In the genomic region with DNA sequence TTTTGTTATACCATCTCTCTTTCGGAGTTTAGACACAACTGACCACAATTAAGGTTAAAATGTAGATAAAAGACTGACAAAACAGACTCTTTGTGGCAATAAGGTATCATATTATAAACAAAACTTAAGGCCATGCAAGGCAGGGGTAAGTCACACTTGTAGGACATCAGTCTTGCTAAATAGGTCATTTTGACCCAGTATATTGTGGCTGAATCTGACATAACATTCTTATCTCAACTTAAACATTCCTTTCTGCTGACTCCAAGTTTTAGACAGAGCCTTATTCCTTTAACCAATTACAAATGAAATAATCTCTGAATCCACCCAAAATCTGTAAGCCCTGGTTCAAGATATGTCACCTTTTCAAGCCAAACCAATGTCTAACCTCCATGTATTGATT, we compare ENCODE assay signal across 17 cellular contexts.
"Had no signal": no experiment of that assay in that cellular context is flagged by ENCODE, and none has a peak within 500 bp of the region (broad histone marks: within the 10 kb centered on the region; RNA-seq: fewer than 3 reads in every experiment).

No MANE protein-coding gene starts in this region.

- H3K27me3 Mint-ChIP-seq: activated CD4-positive, alpha-beta memory T cell treated with anti-CD3 and anti-CD28 coated beads for 36 hours; activated CD4-positive, alpha-beta T cell treated with anti-CD3 and anti-CD28 coated beads for 36 hours; activated CD8-positive, alpha-beta memory T cell treated with anti-CD3 and anti-CD28 coated beads, Interleukin-2, amount 10 ng/mL, durations not matched to agents 7 days and 5 days; activated T-helper 17 cell treated with anti-CD3 and anti-CD28 coated beads, Interleukin-2, amount 50 U/mL, for 72 hours; naive thymus-derived CD4-positive, alpha-beta T cell had no signal

- H3K9me3 Mint-ChIP-seq: activated T-helper 17 cell treated with anti-CD3 and anti-CD28 coated beads, Interleukin-2, amount 50 U/mL, for 72 hours had no signal

- ATAC-seq: activated CD4-positive, alpha-beta T cell treated with anti-CD3 and anti-CD28 coated beads for 36 hours; activated CD8-positive, alpha-beta memory T cell treated with anti-CD3 and anti-CD28 coated beads, Interleukin-2, amount 10 ng/mL, durations not matched to agents 7 days and 5 days; activated T-helper 17 cell treated with anti-CD3 and anti-CD28 coated beads, Interleukin-2, amount 50 U/mL, for 72 hours; heart right ventricle; left ventricle myocardium superior; naive thymus-derived CD4-positive, alpha-beta T cell; right cardiac atrium; WTC11 had no signal

- H3K9me3 ChIP-seq: colonic mucosa, prostate gland, stomach, vagina had no signal

- H3K4me1 ChIP-seq: colonic mucosa, neural progenitor cell, prostate gland, stomach, vagina had no signal

- H3K4me3 ChIP-seq: colonic mucosa, heart right ventricle, neural progenitor cell, prostate gland, stomach, vagina had no signal

- H3K27ac ChIP-seq: colonic mucosa, heart right ventricle, neural progenitor cell, prostate gland, stomach, vagina had no signal

- H3K36me3 Mint-ChIP-seq: naive thymus-derived CD4-positive, alpha-beta T cell; neural progenitor cell had no signal

- H3K27ac Mint-ChIP-seq: activated CD4-positive, alpha-beta memory T cell treated with anti-CD3 and anti-CD28 coated beads for 36 hours; activated CD4-positive, alpha-beta T cell treated with anti-CD3 and anti-CD28 coated beads for 36 hours; activated CD8-positive, alpha-beta memory T cell treated with anti-CD3 and anti-CD28 coated beads, Interleukin-2, amount 10 ng/mL, durations not matched to agents 7 days and 5 days; activated T-helper 17 cell treated with anti-CD3 and anti-CD28 coated beads, Interleukin-2, amount 50 U/mL, for 72 hours; naive thymus-derived CD4-positive, alpha-beta T cell; neural progenitor cell; WTC11 had no signal

- H3K4me1 Mint-ChIP-seq: activated CD4-positive, alpha-beta T cell treated with anti-CD3 and anti-CD28 coated beads for 36 hours; activated CD8-positive, alpha-beta memory T cell treated with anti-CD3 and anti-CD28 coated beads, Interleukin-2, amount 10 ng/mL, durations not matched to agents 7 days and 5 days; activated T-helper 17 cell treated with anti-CD3 and anti-CD28 coated beads, Interleukin-2, amount 50 U/mL, for 72 hours; neural progenitor cell had no signal

- H3K4me3 Mint-ChIP-seq: activated CD4-positive, alpha-beta memory T cell treated with anti-CD3 and anti-CD28 coated beads for 36 hours; activated CD4-positive, alpha-beta T cell treated with anti-CD3 and anti-CD28 coated beads for 36 hours; activated CD8-positive, alpha-beta memory T cell treated with anti-CD3 and anti-CD28 coated beads, Interleukin-2, amount 10 ng/mL, durations not matched to agents 7 days and 5 days; activated T-helper 17 cell treated with anti-CD3 and anti-CD28 coated beads, Interleukin-2, amount 50 U/mL, for 72 hours; naive thymus-derived CD4-positive, alpha-beta T cell; neural progenitor cell; WTC11 had no signal

- H3K36me3 ChIP-seq: colonic mucosa, heart right ventricle, neural progenitor cell, prostate gland, stomach, vagina had no signal

- DNase-seq: activated CD4-positive, alpha-beta memory T cell treated with anti-CD3 and anti-CD28 coated beads for 36 hours; activated CD4-positive, alpha-beta T cell treated with anti-CD3 and anti-CD28 coated beads for 36 hours; activated CD8-positive, alpha-beta memory T cell treated with anti-CD3 and anti-CD28 coated beads, Interleukin-2, amount 10 ng/mL, durations not matched to agents 7 days and 5 days; activated naive CD4-positive, alpha-beta T cell; activated T-cell treated with anti-CD3 and anti-CD28 coated beads, Interleukin-2, amount 50 U/mL, for 1 hour; colonic mucosa; erythroblast; heart right ventricle; left ventricle myocardium superior; naive thymus-derived CD4-positive, alpha-beta T cell; right cardiac atrium; stomach had no signal

- H3K27me3 ChIP-seq: colonic mucosa, heart right ventricle, neural progenitor cell, stomach, vagina had no signal
